ENCODE assay signal across 1 cellular context in genomic region chr1:217087981-217088380, GRCh38.
TF ChIP-seq lines count a peak whose summit lies in the region.

No MANE protein-coding gene starts in this region.

TF ChIP-seq in GM23338, 12 proteins besides CTCF, POLR2A, EP300 and RAD21 (continued from another document):
- no peak for TF ChIP-seq REST (IDR thresholded peaks at IDR 0.05; ENCODE audit: unreplicated experiment)
- TF ChIP-seq NANOG (IDR thresholded peaks at IDR 0.05; ENCODE audit: borderline replicate concordance): no peak
- no peak for TF ChIP-seq POLR2AphosphoS5 (IDR thresholded peaks at IDR 0.05; ENCODE audit: low read depth)
- TF ChIP-seq EZH2 (IDR thresholded peaks at IDR 0.05; ENCODE audit: low read depth, unreplicated experiment): no peak
- no peak for TF ChIP-seq EZH2phosphoT487 (IDR thresholded peaks at IDR 0.05; ENCODE audit: unreplicated experiment)
- no peak for TF ChIP-seq ZNF462 (CRISPR knock-in tag; IDR thresholded peaks at IDR 0.05)
- TF ChIP-seq ETS1 (IDR thresholded peaks at IDR 0.05): no peak
- no peak for TF ChIP-seq JUNB (IDR thresholded peaks at IDR 0.05; ENCODE audit: unreplicated experiment)
- TF ChIP-seq ZNF331 (CRISPR knock-in tag; IDR thresholded peaks at IDR 0.05; ENCODE audit: low read depth): no peak
- no peak for TF ChIP-seq STAT1 (IDR thresholded peaks at IDR 0.05; ENCODE audit: unreplicated experiment)
